ENCODE assay signal across 8 cellular contexts in the genomic region with DNA sequence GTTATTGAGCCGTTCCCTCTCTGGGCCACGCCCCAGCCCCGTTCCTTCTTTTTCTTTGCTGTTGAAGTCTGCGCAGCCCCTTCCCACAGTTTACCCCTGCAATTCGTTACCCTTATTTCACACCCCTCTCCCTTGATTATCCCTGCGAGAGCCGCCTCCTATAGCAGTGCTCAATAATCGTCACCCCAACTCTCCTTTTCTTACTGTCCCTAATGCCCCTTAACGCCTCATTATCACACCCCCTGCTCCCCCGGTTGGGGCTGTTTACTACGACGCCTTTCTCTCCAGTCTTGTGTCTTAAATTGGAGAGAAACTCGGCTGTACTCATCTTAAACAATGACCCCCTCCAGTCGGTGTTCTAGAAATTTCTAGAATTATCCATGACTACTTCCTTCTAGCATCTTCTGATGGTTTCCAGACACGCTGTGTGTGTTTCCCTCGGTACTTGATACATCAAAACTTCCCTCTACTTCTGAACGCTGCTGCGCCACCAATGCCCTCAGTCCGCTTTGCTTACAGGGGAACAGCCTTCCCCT. TPM values are rescaled to one million over a fixed set of nuclear protein-coding genes. Genes with fewer than 3 reads are reported as not detected.
DNase-seq lines count a peak whose midpoint lies in the region; TF ChIP-seq lines count a peak whose summit lies in the region.

No MANE protein-coding gene starts in this region.

- H3K4me3 ChIP-seq in AG10803 (ENCODE audit: low read length): peak overlapping the region; percentile 72
- H3K4me3 ChIP-seq in HFF-Myc (replicated peaks; ENCODE audit: low read depth, low read length): peak overlapping the region; percentile 73
- H3K4me3 ChIP-seq in astrocyte of the cerebellum (ENCODE audit: low read depth, low read length): peak overlapping the region; percentile 62
- H3K4me3 ChIP-seq in kidney epithelial cell (ENCODE audit: low read depth, low read length): peak overlapping the region; percentile 74

- TF ChIP-seq CTCF in AG10803 (conservative IDR thresholded peaks at IDR 0.05; ENCODE audit: low read length) (no peak), HFF-Myc (IDR thresholded peaks at IDR 0.05; ENCODE audit: low read depth, low read length, missing control alignments) (no peak), astrocyte of the cerebellum (IDR thresholded peaks at IDR 0.05; ENCODE audit: low read depth, low read length, missing control alignments) (no peak), kidney epithelial cell (IDR thresholded peaks at IDR 0.05; ENCODE audit: insufficient read depth, low read length, poor library complexity, severe bottlenecking) (no peak)

- H3K36me3 ChIP-seq in kidney epithelial cell (ENCODE audit: control insufficient read depth, insufficient read depth, low read length): no peaks in the 10 kb centered on the region

- H3K27me3 ChIP-seq in kidney epithelial cell (ENCODE audit: control insufficient read depth, insufficient read depth, low read length): no peaks in the 10 kb centered on the region

- DNase-seq in AG10803 (ENCODE audit: low read depth): peak; percentile 61
- no peak for DNase-seq in HFF-Myc (ENCODE audit: extremely low read depth, low read depth)
- DNase-seq in astrocyte of the cerebellum (ENCODE audit: low read depth): no peak
- no peak for DNase-seq in kidney epithelial cell (ENCODE audit: low read depth)
- DNase-seq in substantia nigra (lab: John Stamatoyannopoulos, UW): peak in 21 of 49 donors; percentile 13 to 80 (median 36)
- no peak for DNase-seq in AG08396 (ENCODE audit: low spot score)
- DNase-seq in HCEC 1CT: no peak
- DNase-seq in hepatic stellate cell (ENCODE audit: low spot score): no peak

- in situ Hi-C loops in astrocyte of the cerebellum (cut with HindIII; ENCODE audit: low sequenced_read_pairs): no loop called here

- H3K27ac ChIP-seq in substantia nigra (ENCODE audit: low read depth, low read length, poor library complexity, severe bottlenecking): peak overlapping the region; percentile 98

RNA-seq across cellular contexts. Expression of gene FBXL14, which starts 0.7 kb away (rescaled TPM):
- total RNA-seq in kidney epithelial cell: 17.1 and 18.6 TPM in 2 replicates

RNA-seq across cellular contexts. Expression of gene WNT5B, which starts 33.9 kb away (rescaled TPM):
- 26.4 and 28.5 TPM in 2 replicates for total RNA-seq in kidney epithelial cell
